ENCODE assay signal across 1 cellular context in genomic region chr3:52845157-52845556, GRCh38.
TF ChIP-seq lines count a peak whose summit lies in the region.

No MANE protein-coding gene starts in this region.

TF ChIP-seq in HepG2, 621 proteins besides CTCF, POLR2A, EP300 and RAD21 (continued from another document and continues in another):
- TF ChIP-seq, protein P1, sequence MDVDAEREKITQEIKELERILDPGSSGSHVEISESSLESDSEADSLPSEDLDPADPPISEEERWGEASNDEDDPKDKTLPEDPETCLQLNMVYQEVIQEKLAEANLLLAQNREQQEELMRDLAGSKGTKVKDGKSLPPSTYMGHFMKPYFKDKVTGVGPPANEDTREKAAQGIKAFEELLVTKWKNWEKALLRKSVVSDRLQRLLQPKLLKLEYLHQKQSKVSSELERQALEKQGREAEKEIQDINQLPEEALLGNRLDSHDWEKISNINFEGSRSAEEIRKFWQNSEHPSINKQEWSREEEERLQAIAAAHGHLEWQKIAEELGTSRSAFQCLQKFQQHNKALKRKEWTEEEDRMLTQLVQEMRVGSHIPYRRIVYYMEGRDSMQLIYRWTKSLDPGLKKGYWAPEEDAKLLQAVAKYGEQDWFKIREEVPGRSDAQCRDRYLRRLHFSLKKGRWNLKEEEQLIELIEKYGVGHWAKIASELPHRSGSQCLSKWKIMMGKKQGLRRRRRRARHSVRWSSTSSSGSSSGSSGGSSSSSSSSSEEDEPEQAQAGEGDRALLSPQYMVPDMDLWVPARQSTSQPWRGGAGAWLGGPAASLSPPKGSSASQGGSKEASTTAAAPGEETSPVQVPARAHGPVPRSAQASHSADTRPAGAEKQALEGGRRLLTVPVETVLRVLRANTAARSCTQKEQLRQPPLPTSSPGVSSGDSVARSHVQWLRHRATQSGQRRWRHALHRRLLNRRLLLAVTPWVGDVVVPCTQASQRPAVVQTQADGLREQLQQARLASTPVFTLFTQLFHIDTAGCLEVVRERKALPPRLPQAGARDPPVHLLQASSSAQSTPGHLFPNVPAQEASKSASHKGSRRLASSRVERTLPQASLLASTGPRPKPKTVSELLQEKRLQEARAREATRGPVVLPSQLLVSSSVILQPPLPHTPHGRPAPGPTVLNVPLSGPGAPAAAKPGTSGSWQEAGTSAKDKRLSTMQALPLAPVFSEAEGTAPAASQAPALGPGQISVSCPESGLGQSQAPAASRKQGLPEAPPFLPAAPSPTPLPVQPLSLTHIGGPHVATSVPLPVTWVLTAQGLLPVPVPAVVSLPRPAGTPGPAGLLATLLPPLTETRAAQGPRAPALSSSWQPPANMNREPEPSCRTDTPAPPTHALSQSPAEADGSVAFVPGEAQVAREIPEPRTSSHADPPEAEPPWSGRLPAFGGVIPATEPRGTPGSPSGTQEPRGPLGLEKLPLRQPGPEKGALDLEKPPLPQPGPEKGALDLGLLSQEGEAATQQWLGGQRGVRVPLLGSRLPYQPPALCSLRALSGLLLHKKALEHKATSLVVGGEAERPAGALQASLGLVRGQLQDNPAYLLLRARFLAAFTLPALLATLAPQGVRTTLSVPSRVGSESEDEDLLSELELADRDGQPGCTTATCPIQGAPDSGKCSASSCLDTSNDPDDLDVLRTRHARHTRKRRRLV (CRISPR knock-in tag; IDR thresholded peaks at IDR 0.05), result no peak
- TF ChIP-seq CHD2 (IDR thresholded peaks at IDR 0.05; ENCODE audit: low read depth, low read length), result no peak
- no peak for TF ChIP-seq KLF6 (CRISPR knock-in tag; IDR thresholded peaks at IDR 0.05)
- no peak for TF ChIP-seq XBP1 (CRISPR knock-in tag; IDR thresholded peaks at IDR 0.05)
- no peak for TF ChIP-seq ZSCAN30 (CRISPR knock-in tag; IDR thresholded peaks at IDR 0.05)
- TF ChIP-seq ZNF850 (CRISPR knock-in tag; conservative IDR thresholded peaks at IDR 0.05), result no peak
- no peak for TF ChIP-seq DRAP1 (CRISPR knock-in tag; IDR thresholded peaks at IDR 0.05)
- no peak for TF ChIP-seq ZNF318 (CRISPR knock-in tag; IDR thresholded peaks at IDR 0.05)
- TF ChIP-seq, protein P2, sequence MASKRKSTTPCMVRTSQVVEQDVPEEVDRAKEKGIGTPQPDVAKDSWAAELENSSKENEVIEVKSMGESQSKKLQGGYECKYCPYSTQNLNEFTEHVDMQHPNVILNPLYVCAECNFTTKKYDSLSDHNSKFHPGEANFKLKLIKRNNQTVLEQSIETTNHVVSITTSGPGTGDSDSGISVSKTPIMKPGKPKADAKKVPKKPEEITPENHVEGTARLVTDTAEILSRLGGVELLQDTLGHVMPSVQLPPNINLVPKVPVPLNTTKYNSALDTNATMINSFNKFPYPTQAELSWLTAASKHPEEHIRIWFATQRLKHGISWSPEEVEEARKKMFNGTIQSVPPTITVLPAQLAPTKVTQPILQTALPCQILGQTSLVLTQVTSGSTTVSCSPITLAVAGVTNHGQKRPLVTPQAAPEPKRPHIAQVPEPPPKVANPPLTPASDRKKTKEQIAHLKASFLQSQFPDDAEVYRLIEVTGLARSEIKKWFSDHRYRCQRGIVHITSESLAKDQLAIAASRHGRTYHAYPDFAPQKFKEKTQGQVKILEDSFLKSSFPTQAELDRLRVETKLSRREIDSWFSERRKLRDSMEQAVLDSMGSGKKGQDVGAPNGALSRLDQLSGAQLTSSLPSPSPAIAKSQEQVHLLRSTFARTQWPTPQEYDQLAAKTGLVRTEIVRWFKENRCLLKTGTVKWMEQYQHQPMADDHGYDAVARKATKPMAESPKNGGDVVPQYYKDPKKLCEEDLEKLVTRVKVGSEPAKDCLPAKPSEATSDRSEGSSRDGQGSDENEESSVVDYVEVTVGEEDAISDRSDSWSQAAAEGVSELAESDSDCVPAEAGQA (IDR thresholded peaks at IDR 0.05; ENCODE audit: low read depth), result no peak
- TF ChIP-seq, protein P2 (CRISPR knock-in tag; IDR thresholded peaks at IDR 0.05; ENCODE audit: borderline replicate concordance), result no peak
- TF ChIP-seq SRSF9 (IDR thresholded peaks at IDR 0.05; ENCODE audit: borderline replicate concordance, insufficient read depth, low read depth, low read length, poor library complexity, severe bottlenecking), result no peak
- peak; percentile 32; the same call in 1 of the 2 replicates for TF ChIP-seq BCL6 (CRISPR knock-in tag; IDR thresholded peaks at IDR 0.05)
- TF ChIP-seq GMEB2 (CRISPR knock-in tag; IDR thresholded peaks at IDR 0.05; ENCODE audit: low read depth), result no peak
- no peak for TF ChIP-seq ZNF274 (CRISPR knock-in tag; IDR thresholded peaks at IDR 0.05)
- no peak for TF ChIP-seq THYN1 (CRISPR knock-in tag; IDR thresholded peaks at IDR 0.05; ENCODE audit: borderline replicate concordance, low read depth)
- no peak for TF ChIP-seq PTBP1 (IDR thresholded peaks at IDR 0.05; ENCODE audit: low read depth, low read length, poor library complexity, severe bottlenecking)
- TF ChIP-seq, protein P3, sequence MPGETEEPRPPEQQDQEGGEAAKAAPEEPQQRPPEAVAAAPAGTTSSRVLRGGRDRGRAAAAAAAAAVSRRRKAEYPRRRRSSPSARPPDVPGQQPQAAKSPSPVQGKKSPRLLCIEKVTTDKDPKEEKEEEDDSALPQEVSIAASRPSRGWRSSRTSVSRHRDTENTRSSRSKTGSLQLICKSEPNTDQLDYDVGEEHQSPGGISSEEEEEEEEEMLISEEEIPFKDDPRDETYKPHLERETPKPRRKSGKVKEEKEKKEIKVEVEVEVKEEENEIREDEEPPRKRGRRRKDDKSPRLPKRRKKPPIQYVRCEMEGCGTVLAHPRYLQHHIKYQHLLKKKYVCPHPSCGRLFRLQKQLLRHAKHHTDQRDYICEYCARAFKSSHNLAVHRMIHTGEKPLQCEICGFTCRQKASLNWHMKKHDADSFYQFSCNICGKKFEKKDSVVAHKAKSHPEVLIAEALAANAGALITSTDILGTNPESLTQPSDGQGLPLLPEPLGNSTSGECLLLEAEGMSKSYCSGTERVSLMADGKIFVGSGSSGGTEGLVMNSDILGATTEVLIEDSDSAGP (CRISPR knock-in tag; IDR thresholded peaks at IDR 0.05; ENCODE audit: borderline replicate concordance), result no peak
- no peak for TF ChIP-seq GTF2F1 (IDR thresholded peaks at IDR 0.05; ENCODE audit: low read length)
- TF ChIP-seq ZNF124 (CRISPR knock-in tag; IDR thresholded peaks at IDR 0.05), result no peak
- TF ChIP-seq ZBTB39 (CRISPR knock-in tag; IDR thresholded peaks at IDR 0.05), result no peak
- no peak for TF ChIP-seq JUND (CRISPR knock-in tag; IDR thresholded peaks at IDR 0.05)
- TF ChIP-seq ZNF709 (CRISPR knock-in tag; IDR thresholded peaks at IDR 0.05), result no peak
- no peak for TF ChIP-seq POLR2AphosphoS2 (IDR thresholded peaks at IDR 0.05; ENCODE audit: low read depth, low read length)
- no peak for TF ChIP-seq TFDP2 (CRISPR knock-in tag; IDR thresholded peaks at IDR 0.05)
- no peak for TF ChIP-seq ZNF83 (CRISPR knock-in tag; IDR thresholded peaks at IDR 0.05; ENCODE audit: borderline replicate concordance)
- TF ChIP-seq ZNF616 (CRISPR knock-in tag; IDR thresholded peaks at IDR 0.05; ENCODE audit: low read depth), result no peak
- TF ChIP-seq HMG20B (CRISPR knock-in tag; conservative IDR thresholded peaks at IDR 0.05), result no peak
- TF ChIP-seq ZNF775 (CRISPR knock-in tag; IDR thresholded peaks at IDR 0.05; ENCODE audit: borderline replicate concordance), result no peak
